ENCODE assay signal across 8 cellular contexts in the genomic region with DNA sequence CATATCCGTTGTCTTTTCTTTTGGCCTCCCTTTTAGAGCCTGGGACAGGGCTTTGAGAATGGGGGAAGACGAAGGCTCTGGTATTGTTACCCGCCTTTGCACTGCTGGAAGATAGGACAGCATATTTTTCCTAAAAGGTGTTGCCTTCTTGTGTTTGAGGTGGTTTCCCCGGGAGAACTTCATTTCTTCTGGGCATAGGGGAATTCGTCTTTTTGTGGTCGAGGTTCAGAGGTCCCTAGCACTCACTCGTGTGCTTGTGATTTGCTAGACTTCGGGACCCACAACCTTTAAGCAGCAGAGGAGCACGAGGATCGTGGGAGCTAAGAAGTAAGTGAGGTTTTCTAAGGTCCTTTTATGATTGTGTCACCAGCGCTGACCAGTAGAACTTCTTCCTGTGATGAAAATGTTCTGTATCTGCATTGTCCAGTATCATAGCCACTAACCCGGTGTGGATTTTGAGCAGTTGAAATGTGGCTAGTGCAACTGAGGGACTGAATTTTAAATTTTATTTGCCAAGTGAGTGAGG. TPM values are rescaled to one million over a fixed set of nuclear protein-coding genes. Genes with fewer than 3 reads are reported as not detected.
DNase-seq lines count a peak whose midpoint lies in the region; ATAC-seq and TF ChIP-seq lines count a peak whose summit lies in the region.

No MANE protein-coding gene starts in this region.

- peaks cover 36% of the 10 kb centered on the region for H3K4me1 Mint-ChIP-seq in activated naive CD8-positive, alpha-beta T cell treated with anti-CD3 and anti-CD28 coated beads, Interleukin-2, amount 10 ng/mL, durations not matched to agents 7 days and 5 days

- H3K36me3 ChIP-seq in kidney epithelial cell (ENCODE audit: control insufficient read depth, insufficient read depth, low read length) (no peaks in the 10 kb centered on the region), thoracic aorta (no peaks in the 10 kb centered on the region)

- peaks cover 10% of the 10 kb centered on the region for H3K27me3 Mint-ChIP-seq in activated naive CD8-positive, alpha-beta T cell treated with anti-CD3 and anti-CD28 coated beads, Interleukin-2, amount 10 ng/mL, durations not matched to agents 7 days and 5 days

- TF ChIP-seq CTCF in C4-2B (conservative IDR thresholded peaks at IDR 0.05) = no peak
- no peak for TF ChIP-seq CTCF in kidney epithelial cell (IDR thresholded peaks at IDR 0.05; ENCODE audit: insufficient read depth, low read length, poor library complexity, severe bottlenecking)
- TF ChIP-seq CTCF in thoracic aorta (IDR thresholded peaks at IDR 0.05) = no peak

- peak overlapping the region; percentile 98 for H3K4me3 Mint-ChIP-seq in activated naive CD8-positive, alpha-beta T cell treated with anti-CD3 and anti-CD28 coated beads, Interleukin-2, amount 10 ng/mL, durations not matched to agents 7 days and 5 days

- no peaks in the 10 kb centered on the region for H3K27me3 ChIP-seq in kidney epithelial cell (ENCODE audit: control insufficient read depth, insufficient read depth, low read length)
- H3K27me3 ChIP-seq in thoracic aorta (replicated peaks; ENCODE audit: insufficient read depth) = no peaks in the 10 kb centered on the region

- H3K4me3 ChIP-seq in kidney epithelial cell (ENCODE audit: low read depth, low read length) (peak overlapping the region; percentile 61), thoracic aorta (peak overlapping the region; percentile 88)

- POLR2A ChIA-PET in activated naive CD8-positive, alpha-beta T cell treated with anti-CD3 and anti-CD28 coated beads, Interleukin-2, amount 10 ng/mL, durations not matched to agents 7 days and 5 days (lab: Charles Lee) = interaction anchor here (1.1 to 2.3 kb wide), 2 partner anchors 45 to 81 kb away, joined by 3 to 11 read pairs; a partner anchor contains a TSS

- H3K9me3 ChIP-seq in thoracic aorta = no peaks in the 10 kb centered on the region

- peak; percentile 2 for ATAC-seq in HG03045 (IDR thresholded peaks at IDR 0.05; ENCODE audit: unreplicated experiment)
- peak; percentile 1 for ATAC-seq in activated naive CD8-positive, alpha-beta T cell treated with anti-CD3 and anti-CD28 coated beads, Interleukin-2, amount 10 ng/mL, durations not matched to agents 7 days and 5 days (ENCODE audit: low read depth)
- no peak for ATAC-seq in thoracic aorta (ENCODE audit: insufficient number of reproducible peaks, low FRiP score, low read depth)
- no peak for ATAC-seq in HG03469 (IDR thresholded peaks at IDR 0.05; ENCODE audit: unreplicated experiment)

- H3K9me3 Mint-ChIP-seq in activated naive CD8-positive, alpha-beta T cell treated with anti-CD3 and anti-CD28 coated beads, Interleukin-2, amount 10 ng/mL, durations not matched to agents 7 days and 5 days = peaks cover 9% of the 10 kb centered on the region

- peaks cover 33% of the 10 kb centered on the region for H3K36me3 Mint-ChIP-seq in activated naive CD8-positive, alpha-beta T cell treated with anti-CD3 and anti-CD28 coated beads, Interleukin-2, amount 10 ng/mL, durations not matched to agents 7 days and 5 days

- H3K4me1 ChIP-seq in thoracic aorta (ENCODE audit: control insufficient read depth in 1 of 2, low read depth in 2 of 2) = peaks cover 18 to 33% of the 10 kb centered on the region in 2 donors

- peak overlapping the region; percentile 97 for H3K27ac Mint-ChIP-seq in activated naive CD8-positive, alpha-beta T cell treated with anti-CD3 and anti-CD28 coated beads, Interleukin-2, amount 10 ng/mL, durations not matched to agents 7 days and 5 days

- peak overlapping the region; percentile 48 for H3K27ac ChIP-seq in C4-2B
- H3K27ac ChIP-seq in thoracic aorta = peak overlapping the region; percentile 66 to 67

- DNase-seq in activated naive CD8-positive, alpha-beta T cell treated with anti-CD3 and anti-CD28 coated beads, Interleukin-2, amount 10 ng/mL, durations not matched to agents 7 days and 5 days = no peak
- DNase-seq in kidney epithelial cell (ENCODE audit: low read depth) = no peak
- DNase-seq in thoracic aorta (ENCODE audit: low spot score) = no peak
- no peak for DNase-seq in GF-D8 (lab: John Stamatoyannopoulos, UW)
- no peak for DNase-seq in middle frontal gyrus (ENCODE audit: extremely low spot score, low spot score)

RNA-seq across cellular contexts. Expression of a gene that starts 0.6 kb away (rescaled TPM):
- total RNA-seq in activated naive CD8-positive, alpha-beta T cell treated with anti-CD3 and anti-CD28 coated beads, Interleukin-2, amount 10 ng/mL, durations not matched to agents 7 days and 5 days = 10 to 100 TPM; 55.0 to 56.6 TPM
- total RNA-seq in kidney epithelial cell (34.5 and 55.9 TPM in 2 replicates), thoracic aorta (10 to 100 TPM; 16.8 to 62.5 TPM)

RNA-seq across cellular contexts. Expression of a gene that starts 45.4 kb away (rescaled TPM):
- total RNA-seq in activated naive CD8-positive, alpha-beta T cell treated with anti-CD3 and anti-CD28 coated beads, Interleukin-2, amount 10 ng/mL, durations not matched to agents 7 days and 5 days = 1 to 10 TPM; 1.1 to 1.6 TPM
- total RNA-seq in kidney epithelial cell (1.5 and 3.6 TPM in 2 replicates), thoracic aorta (1 to 10 TPM; 1.9 to 2.5 TPM)

RNA-seq across cellular contexts. Expression of a gene that starts 45.4 kb away (rescaled TPM):
- total RNA-seq in activated naive CD8-positive, alpha-beta T cell treated with anti-CD3 and anti-CD28 coated beads, Interleukin-2, amount 10 ng/mL, durations not matched to agents 7 days and 5 days = 10 to 100 TPM; 32.7 to 37.4 TPM
- 55.2 and 58.3 TPM in 2 replicates for total RNA-seq in kidney epithelial cell
- total RNA-seq in thoracic aorta = 10 to 100 TPM; 19.0 to 22.3 TPM

Comparison
In these comparisons a context has a peak if more than half of its experiments do, and no peak if none do; other contexts are left out.
1. ATAC-seq: peak in HG03045 (single experiment) and activated naive CD8-positive, alpha-beta T cell treated with anti-CD3 and anti-CD28 coated beads, Interleukin-2, amount 10 ng/mL, durations not matched to agents 7 days and 5 days (single experiment); none in thoracic aorta (single experiment) and HG03469 (single experiment).